ENCODE assay signal across 8 cellular contexts in the genomic region with DNA sequence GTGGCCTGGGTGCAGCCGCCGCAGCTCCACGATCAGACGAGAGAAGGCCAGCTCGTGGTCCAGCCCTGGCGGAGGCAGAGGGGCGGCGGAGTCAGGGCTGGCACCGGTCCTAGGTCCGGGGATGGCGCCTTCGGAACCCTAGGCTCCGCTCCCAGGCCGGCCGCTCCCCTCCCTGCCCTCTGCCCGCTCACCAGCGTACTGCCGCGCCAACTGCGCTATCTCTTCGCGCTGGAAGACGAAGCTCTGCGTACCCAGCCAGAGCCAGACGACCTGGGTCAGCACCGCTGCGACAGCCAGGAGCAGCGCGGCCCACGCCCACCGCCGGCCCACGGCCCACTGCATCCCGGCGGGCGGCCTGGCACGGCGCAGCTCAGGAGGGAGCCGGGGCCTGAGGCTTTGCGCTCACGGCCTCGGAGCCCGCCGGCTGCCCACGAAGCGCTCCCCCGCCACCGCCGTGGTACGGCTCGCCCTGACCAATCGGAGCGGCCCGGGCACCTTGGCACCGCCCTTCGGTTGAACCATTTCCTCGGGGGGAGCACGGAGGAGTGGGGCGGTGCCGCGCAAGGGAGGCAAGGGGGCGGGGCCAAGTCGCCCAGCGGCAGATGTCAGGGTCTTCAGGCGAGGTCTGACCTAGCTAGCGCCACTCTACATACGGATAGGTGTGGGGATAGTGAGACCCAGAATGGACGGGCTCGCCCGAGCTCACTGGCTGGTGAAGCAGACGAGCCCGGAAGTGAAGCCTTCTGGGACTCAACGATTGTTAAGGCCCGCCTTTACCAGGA. TPM values are rescaled to one million over a fixed set of nuclear protein-coding genes. Genes with fewer than 3 reads are reported as not detected.
A peak's percentile ranks its signal among the peaks of the same experiment; 100 is the strongest.
DNase-seq lines count a peak whose midpoint lies in the region; ATAC-seq and TF ChIP-seq lines count a peak whose summit lies in the region.

SIGMAR1 (minus strand) TSS at position 432 of the 782 bp plus-strand sequence; CDS start at position 342, 90 bp downstream.

- no peaks in the 10 kb centered on the region for H4K20me1 ChIP-seq in KMS-11 (ENCODE audit: insufficient read depth)

- peak within 1 kb of the TSS; percentile 70 for H3K4me2 ChIP-seq in KMS-11

- no peaks in the 10 kb centered on the region for H3K36me3 ChIP-seq in KMS-11 (ENCODE audit: insufficient read depth)
- peaks cover 0 to 10% (median 0%) of the 10 kb centered on the region in 3 donors for H3K36me3 ChIP-seq in Peyer's patch
- peaks cover 6% of the 10 kb centered on the region for H3K36me3 ChIP-seq in muscle layer of colon (ENCODE audit: insufficient read depth, low read length)

- TF ChIP-seq POLR2A in Peyer's patch (IDR thresholded peaks at IDR 0.05), result peak; percentile 88 to 89

- TF ChIP-seq CTCF in KMS-11 (conservative IDR thresholded peaks at IDR 0.05; ENCODE audit: low read depth, low read length), result no peak
- TF ChIP-seq CTCF in Peyer's patch (IDR thresholded peaks at IDR 0.05), result peak in 2 of 6 experiments; percentile 30 to 34

- peak within 1 kb of the TSS; percentile 70 for H2AFZ ChIP-seq in KMS-11 (ENCODE audit: low read depth)

- H3K4me3 ChIP-seq in KMS-11 (IDR thresholded peaks at IDR 0.05; ENCODE audit: insufficient read depth, low read depth, low read length) (no peak within 1 kb of the TSS), Peyer's patch (peak within 1 kb of the TSS; percentile 69 to 79 (median 74)), muscle layer of colon (ENCODE audit: low read depth in 1 of 2, low read length in 2 of 2) (peak within 1 kb of the TSS; percentile 76 to 80)

- DNase-seq in DMS53 (lab: John Stamatoyannopoulos, UW) (peak; percentile 95), Peyer's patch (peak; percentile 89 to 97 (median 97))
- peak; percentile 97 to 98 for DNase-seq in activated T-cell treated with anti-CD3 and anti-CD28 coated beads, Interleukin-2, amount 50 U/mL, for 48 hours
- peak; percentile 86 for DNase-seq in stimulated activated CD8-positive, alpha-beta memory T cell treated with anti-CD3 and anti-CD28 coated beads, Interleukin-7, amount 100 ng/mL, for 1 hour (ENCODE audit: low read depth in 2 of 2)

- ATAC-seq in GM21723 (IDR thresholded peaks at IDR 0.05; ENCODE audit: unreplicated experiment) (peak; percentile 88), esophagus mucosa (peak; percentile 97)

- peaks cover 25% of the 10 kb centered on the region for H3K79me2 ChIP-seq in KMS-11 (ENCODE audit: insufficient read depth, low read depth)

- H3K27me3 ChIP-seq in KMS-11 (ENCODE audit: insufficient read depth, low read depth) (no peaks in the 10 kb centered on the region), Peyer's patch (no peaks in the 10 kb centered on the region), muscle layer of colon (ENCODE audit: control insufficient read depth in 1 of 2, insufficient read depth in 2 of 2, low read length in 2 of 2) (no peaks in the 10 kb centered on the region)

- H3K9me3 ChIP-seq in Peyer's patch, result no peaks in the 10 kb centered on the region
- no peaks in the 10 kb centered on the region for H3K9me3 ChIP-seq in muscle layer of colon (ENCODE audit: low read length)

- H3K4me1 ChIP-seq in KMS-11 (ENCODE audit: low read depth, poor library complexity, severe bottlenecking) (peaks cover 26% of the 10 kb centered on the region), Peyer's patch (peaks cover 0 to 26% (median 10%) of the 10 kb centered on the region in 4 donors), muscle layer of colon (ENCODE audit: insufficient read depth, low read length) (peaks cover 31% of the 10 kb centered on the region)

- H3K9ac ChIP-seq in KMS-11, result peak within 1 kb of the TSS; percentile 95
- H3K9ac ChIP-seq in muscle layer of colon (ENCODE audit: low read length), result peak within 1 kb of the TSS; percentile 88

- H3K27ac ChIP-seq in KMS-11, result peak within 1 kb of the TSS; percentile 71
- peak within 1 kb of the TSS; percentile 73 to 86 (median 82) for H3K27ac ChIP-seq in Peyer's patch
- peak within 1 kb of the TSS; percentile 93 for H3K27ac ChIP-seq in muscle layer of colon (ENCODE audit: low read depth, low read length)

RNA-seq across cellular contexts. Expression of gene SIGMAR1, which starts in this region (rescaled TPM):
- total RNA-seq in Peyer's patch (100 to 1,000 TPM in 3 of 4 donors, 10 to 100 TPM in 1; 63.5 to 138 (median 111) TPM), esophagus mucosa (56.3 TPM)
